ENCODE assay signal across 8 cellular contexts in the genomic region with DNA sequence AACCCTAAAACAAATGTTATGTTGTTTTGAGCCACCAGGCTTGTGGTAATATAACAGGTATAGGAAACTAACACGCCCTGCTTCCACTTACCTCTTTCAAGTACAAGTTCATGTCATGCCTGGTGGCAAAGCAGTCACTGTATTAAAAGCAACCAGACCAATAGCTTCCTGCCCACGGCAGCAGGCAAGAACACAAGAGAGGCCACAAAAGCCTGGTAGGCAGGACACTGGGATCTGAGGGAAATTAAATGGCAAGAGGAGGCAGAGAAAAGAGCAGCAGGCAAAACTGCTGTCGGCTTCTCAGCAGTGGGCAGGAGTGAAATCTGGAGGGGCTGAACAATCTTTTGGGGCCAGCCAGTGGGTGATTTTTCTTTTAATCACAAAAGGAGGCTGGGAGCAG. TPM values are rescaled to one million over a fixed set of nuclear protein-coding genes. Genes with fewer than 3 reads are reported as not detected.
A peak's percentile ranks its signal among the peaks of the same experiment; 100 is the strongest.
DNase-seq lines count a peak whose midpoint lies in the region; ATAC-seq, FAIRE-seq and TF ChIP-seq lines count a peak whose summit lies in the region.

No MANE protein-coding gene starts in this region.

- no peak overlapping the region for H3K4ac ChIP-seq in neuronal stem cell (ENCODE audit: low read length)

- H3K4me3 ChIP-seq in CD4-positive, alpha-beta memory T cell (ENCODE audit: low read length in 2 of 2), result peak overlapping the region; percentile 62
- H3K4me3 ChIP-seq in mucosa of descending colon (no peak overlapping the region), neuronal stem cell (ENCODE audit: low read length in 2 of 2) (no peak overlapping the region)

- H2BK12ac ChIP-seq in neuronal stem cell (ENCODE audit: low read length), result no peak overlapping the region

- H3K27me3 Mint-ChIP-seq in CD4-positive, alpha-beta memory T cell, result no peaks in the 10 kb centered on the region

- H3K27ac ChIP-seq in CD4-positive, alpha-beta memory T cell (ENCODE audit: low read depth, low read length), result peak overlapping the region; percentile 95
- H3K27ac ChIP-seq in neuronal stem cell (replicated peaks; ENCODE audit: low read length), result no peak overlapping the region

- H2AK5ac ChIP-seq in neuronal stem cell (ENCODE audit: low read depth, low read length), result no peak overlapping the region

- peak overlapping the region; percentile 92 to 99 (median 96) for H3K27ac Mint-ChIP-seq in CD4-positive, alpha-beta memory T cell

- H3K23ac ChIP-seq in neuronal stem cell (ENCODE audit: low read depth, low read length, poor library complexity), result no peak overlapping the region

- H3K4me2 ChIP-seq in neuronal stem cell (ENCODE audit: insufficient read depth, low read length, poor library complexity, severe bottlenecking), result no peak overlapping the region

- TF ChIP-seq CTCF in mucosa of descending colon (IDR thresholded peaks at IDR 0.05), result no peak
- TF ChIP-seq CTCF in D721Med (IDR thresholded peaks at IDR 0.05; ENCODE audit: insufficient read depth, missing control alignments), result no peak

- H4K8ac ChIP-seq in neuronal stem cell (ENCODE audit: low read depth, low read length), result no peak overlapping the region

- peaks cover 0 to 2% (median 0%) of the 10 kb centered on the region in 8 donors for H3K9me3 Mint-ChIP-seq in CD4-positive, alpha-beta memory T cell

- no peak for FAIRE-seq in D721Med (lab: Jason Lieb, UNC)

- no peak overlapping the region for H2BK15ac ChIP-seq in neuronal stem cell (ENCODE audit: low read length)

- ATAC-seq in mucosa of descending colon (peak; percentile 30), HG02981 (IDR thresholded peaks at IDR 0.05; ENCODE audit: unreplicated experiment) (no peak)

- H2BK120ac ChIP-seq in neuronal stem cell (ENCODE audit: low read depth, low read length), result no peak overlapping the region

- no peak overlapping the region for H2AFZ ChIP-seq in neuronal stem cell (ENCODE audit: low read length)

- H3K4me1 ChIP-seq in CD4-positive, alpha-beta memory T cell (ENCODE audit: insufficient read depth, low read length), result peaks cover 75% of the 10 kb centered on the region
- H3K4me1 ChIP-seq in mucosa of descending colon (ENCODE audit: low read depth) (peaks cover 26% of the 10 kb centered on the region), neuronal stem cell (ENCODE audit: control insufficient read depth in 2 of 2, insufficient read depth in 1 of 2, low read depth in 1 of 2, low read length in 2 of 2) (peaks cover 3 to 11% of the 10 kb centered on the region in 2 donors)

- peak overlapping the region; percentile 89 to 96 (median 94) for H3K4me3 Mint-ChIP-seq in CD4-positive, alpha-beta memory T cell

- no peaks in the 10 kb centered on the region for H3K27me3 ChIP-seq in CD4-positive, alpha-beta memory T cell (ENCODE audit: insufficient read depth, low read length)
- H3K27me3 ChIP-seq in neuronal stem cell (ENCODE audit: control insufficient read depth in 3 of 3, insufficient read depth in 3 of 3, low read depth in 1 of 3, low read length in 3 of 3), result no peaks in the 10 kb centered on the region

- H4K91ac ChIP-seq in neuronal stem cell (ENCODE audit: low read depth, low read length, poor library complexity), result no peak overlapping the region

- CTCF ChIA-PET in CD4-positive, alpha-beta memory T cell (lab: Charles Lee; ENCODE audit: partially characterized antibody), result interaction anchor here (1.0 to 2.7 kb wide), 14 partner anchors 9 to 71 kb away, joined by 3 to 15 read pairs (median 4); no protein-coding TSS in a partner anchor

- H3K14ac ChIP-seq in neuronal stem cell (ENCODE audit: low read length), result no peak overlapping the region

- H3K36me3 ChIP-seq in CD4-positive, alpha-beta memory T cell (ENCODE audit: insufficient read depth, low read length), result no peaks in the 10 kb centered on the region
- H3K36me3 ChIP-seq in mucosa of descending colon (ENCODE audit: low read depth), result no peaks in the 10 kb centered on the region
- no peaks in the 10 kb centered on the region for H3K36me3 ChIP-seq in neuronal stem cell (replicated peaks in 1 of 2; ENCODE audit: control insufficient read depth in 2 of 2, insufficient read depth in 2 of 2, low read length in 2 of 2)

- no peaks in the 10 kb centered on the region for H3K79me1 ChIP-seq in neuronal stem cell (ENCODE audit: low read depth, low read length)

- no peaks in the 10 kb centered on the region for H3K9me3 ChIP-seq in CD4-positive, alpha-beta memory T cell (ENCODE audit: control insufficient read depth in 1 of 2, low read length in 2 of 2)
- H3K9me3 ChIP-seq in mucosa of descending colon (no peaks in the 10 kb centered on the region), neuronal stem cell (replicated peaks in 1 of 2; ENCODE audit: control insufficient read depth in 2 of 2, insufficient read depth in 1 of 2, low read depth in 1 of 2, low read length in 2 of 2) (no peaks in the 10 kb centered on the region)

- H3K4me1 Mint-ChIP-seq in CD4-positive, alpha-beta memory T cell, result peaks cover 26 to 68% (median 43%) of the 10 kb centered on the region in 4 donors

- H3K36me3 Mint-ChIP-seq in CD4-positive, alpha-beta memory T cell, result peaks cover 6 to 40% of the 10 kb centered on the region in 2 donors

- H2BK5ac ChIP-seq in neuronal stem cell (ENCODE audit: low read length), result no peak overlapping the region

- H3K9ac ChIP-seq in neuronal stem cell (ENCODE audit: low read depth, low read length, poor library complexity), result no peak overlapping the region

- WGBS in neuronal stem cell (ENCODE audit: extremely low coverage in 2 of 2, insufficient read length in 2 of 2, insufficient replicate concordance in 1 of 2), 2 donors, result no CpG with 5 or more reads among the region's 3 CpGs

- POLR2A ChIA-PET in CD4-positive, alpha-beta memory T cell (lab: Charles Lee; ENCODE audit: partially characterized antibody), result interaction anchor here (1.0 to 21.6 kb wide), 20 partner anchors 10 to 71 kb away, joined by 3 to 961 read pairs (median 11); a partner anchor contains a TSS

- intact Hi-C loops in CD4-positive, alpha-beta memory T cell (cut with micrococcal nuclease), result loop anchor here (1.0 to 5.0 kb wide), 5 partner anchors 8 to 61 kb away; a partner anchor contains a TSS
- intact Hi-C loops in mucosa of descending colon (cut with DNase I, micrococcal nuclease), result no loop called here

- DNase-seq in CD4-positive, alpha-beta memory T cell, result peak; percentile 81 to 88 (median 85)
- DNase-seq in NAMALWA (ENCODE audit: low spot score) (peak; percentile 75), mucosa of descending colon (peak in 1 of 3 donors; percentile 56), ureter (ENCODE audit: low spot score) (no peak), neuronal stem cell (ENCODE audit: low spot score) (no peak), D721Med (ENCODE audit: insufficient read length, low spot score) (no peak)
- peak; percentile 61 for DNase-seq in activated naive CD4-positive, alpha-beta T cell treated with Interleukin-2 at 50 U/mL for 16 hours

- H3K18ac ChIP-seq in neuronal stem cell (ENCODE audit: low read length), result no peak overlapping the region

RNA-seq across cellular contexts. Expression of a gene that starts 2.2 kb away (rescaled TPM):
- 100 to 1,000 TPM; 380 to 390 TPM for total RNA-seq in CD4-positive, alpha-beta memory T cell
- 100 to 1,000 TPM; 271 to 370 TPM for polyA plus RNA-seq in CD4-positive, alpha-beta memory T cell
- total RNA-seq in mucosa of descending colon (10 to 100 TPM; 60.3 to 99.4 (median 91.6) TPM), ureter (55.6 TPM)
- 13.3 TPM for polyA plus RNA-seq in neuronal stem cell (2013, experiment 1 of 2)
- 13.8 TPM for polyA plus RNA-seq in neuronal stem cell (2013, experiment 2 of 2)

Comparison
In these comparisons a context has a peak if more than half of its experiments do, and no peak if none do; other contexts are left out.
1. DNase-seq: peak in CD4-positive, alpha-beta memory T cell (5 of 5), NAMALWA (single experiment) and activated naive CD4-positive, alpha-beta T cell treated with Interleukin-2 at 50 U/mL for 16 hours (single experiment); none in ureter (single experiment), neuronal stem cell (single experiment) and D721Med (single experiment).
2. H3K4me3 ChIP-seq: peak in CD4-positive, alpha-beta memory T cell (2 of 2); none in mucosa of descending colon (single experiment) and neuronal stem cell (0 of 2).